ENCODE assay signal across 8 cellular contexts in genomic region chr7:2403014-2403717, GRCh38. TPM values are rescaled to one million over a fixed set of nuclear protein-coding genes. Genes with fewer than 3 reads are reported as not detected.
DNase-seq lines count a peak whose midpoint lies in the region; ATAC-seq and TF ChIP-seq lines count a peak whose summit lies in the region.

Gene CHST12 (plus strand): TSS chr7:2403611. CDS start chr7:2432640, 29,029 bp downstream.

- H3K4me3 Mint-ChIP-seq in naive thymus-derived CD8-positive, alpha-beta T cell = peak within 1 kb of the TSS; percentile 82 to 95 (median 90)
- H3K4me3 Mint-ChIP-seq in stimulated activated memory B cell treated with anti-CD40 and anti-IgM and Interleukin-4, amounts not matched to agents 10 μg/mL and 1 μg/mL and 100 μg/mL, for 72 hours = peak within 1 kb of the TSS; percentile 84

- no peaks in the 10 kb centered on the region for H3K27me3 Mint-ChIP-seq in naive thymus-derived CD8-positive, alpha-beta T cell
- H3K27me3 Mint-ChIP-seq in stimulated activated memory B cell treated with anti-CD40 and anti-IgM and Interleukin-4, amounts not matched to agents 10 μg/mL and 1 μg/mL and 100 μg/mL, for 72 hours = no peaks in the 10 kb centered on the region

- no peaks in the 10 kb centered on the region for H3K9me3 ChIP-seq in RWPE2 (ENCODE audit: severe bottlenecking)

- no peaks in the 10 kb centered on the region for H3K9me3 Mint-ChIP-seq in naive thymus-derived CD8-positive, alpha-beta T cell
- no peaks in the 10 kb centered on the region for H3K9me3 Mint-ChIP-seq in stimulated activated memory B cell treated with anti-CD40 and anti-IgM and Interleukin-4, amounts not matched to agents 10 μg/mL and 1 μg/mL and 100 μg/mL, for 72 hours

- POLR2A ChIA-PET in naive thymus-derived CD8-positive, alpha-beta T cell (lab: Charles Lee) = interaction anchor here (1.2 to 3.0 kb wide), 2 partner anchors 49 to 108 kb away, joined by 3 to 11 read pairs; partner anchors contain the start of gene EIF3B

- ATAC-seq in GM21825 (IDR thresholded peaks at IDR 0.05; ENCODE audit: unreplicated experiment) (peak; percentile 40), RWPE2 (ENCODE audit: low read depth) (peak; percentile 34)
- peak; percentile 74 to 76 for ATAC-seq in naive thymus-derived CD8-positive, alpha-beta T cell
- peak; percentile 84 for ATAC-seq in stimulated activated memory B cell treated with anti-CD40 and anti-IgM and Interleukin-4, amounts not matched to agents 10 μg/mL and 1 μg/mL and 100 μg/mL, for 72 hours

- TF ChIP-seq CTCF in LNCaP clone FGC (IDR thresholded peaks at IDR 0.05; ENCODE audit: control insufficient read depth, extremely low read depth, insufficient read depth) = no peak
- no peak for TF ChIP-seq CTCF in RWPE2 (IDR thresholded peaks at IDR 0.05; ENCODE audit: poor library complexity, severe bottlenecking)

- peaks cover 39 to 59% (median 50%) of the 10 kb centered on the region in 4 donors for H3K4me1 Mint-ChIP-seq in naive thymus-derived CD8-positive, alpha-beta T cell
- H3K4me1 Mint-ChIP-seq in stimulated activated memory B cell treated with anti-CD40 and anti-IgM and Interleukin-4, amounts not matched to agents 10 μg/mL and 1 μg/mL and 100 μg/mL, for 72 hours = peaks cover 47% of the 10 kb centered on the region

- H3K36me3 Mint-ChIP-seq in naive thymus-derived CD8-positive, alpha-beta T cell = no peaks in the 10 kb centered on the region
- H3K36me3 Mint-ChIP-seq in stimulated activated memory B cell treated with anti-CD40 and anti-IgM and Interleukin-4, amounts not matched to agents 10 μg/mL and 1 μg/mL and 100 μg/mL, for 72 hours = no peaks in the 10 kb centered on the region

- H3K27ac ChIP-seq in RWPE2 (ENCODE audit: poor library complexity, severe bottlenecking) = no peak within 1 kb of the TSS

- H3K4me3 ChIP-seq in LNCaP clone FGC (ENCODE audit: low read depth, low read length) (peak within 1 kb of the TSS; percentile 85), RWPE2 (ENCODE audit: severe bottlenecking) (peak within 1 kb of the TSS; percentile 92)

- peak within 1 kb of the TSS; percentile 82 to 98 (median 88) for H3K27ac Mint-ChIP-seq in naive thymus-derived CD8-positive, alpha-beta T cell
- peak within 1 kb of the TSS; percentile 82 for H3K27ac Mint-ChIP-seq in stimulated activated memory B cell treated with anti-CD40 and anti-IgM and Interleukin-4, amounts not matched to agents 10 μg/mL and 1 μg/mL and 100 μg/mL, for 72 hours

- H3K4me1 ChIP-seq in RWPE2 (ENCODE audit: insufficient read depth, poor library complexity, severe bottlenecking) = peaks cover 22% of the 10 kb centered on the region

- DNase-seq in DMS153 treated with DMSO at 0.1 percent for 48 hours (lab: John Stamatoyannopoulos, UW; ENCODE audit: unreplicated experiment) (peak; percentile 98), LNCaP clone FGC (ENCODE audit: low read depth) (peak; percentile 53), RWPE2 (ENCODE audit: low spot score) (peak; percentile 90), fibroblast of peridontal ligament (ENCODE audit: extremely low read depth) (peak; percentile 87)
- DNase-seq in activated effector memory CD4-positive, alpha-beta T cell treated with Interleukin-2 at 50 U/mL for 16 hours = peak; percentile 92
- peak; percentile 93 to 96 (median 94) for DNase-seq in naive thymus-derived CD8-positive, alpha-beta T cell

- no peaks in the 10 kb centered on the region for H3K36me3 ChIP-seq in RWPE2 (ENCODE audit: low read depth)

- H3K27me3 ChIP-seq in RWPE2 (ENCODE audit: insufficient read depth, poor library complexity, severe bottlenecking) = no peaks in the 10 kb centered on the region

RNA-seq across cellular contexts. Expression of gene CHST12, which starts in this region (rescaled TPM):
- total RNA-seq in naive thymus-derived CD8-positive, alpha-beta T cell = 10 to 100 TPM; 19.2 to 19.7 TPM
- 10 to 100 TPM in 2 of 3 donors, 1 to 10 TPM in 1; 8.9 to 21.7 (median 16.5) TPM for polyA plus RNA-seq in naive thymus-derived CD8-positive, alpha-beta T cell

Comparison
In these comparisons a context has a peak if more than half of its experiments do, and no peak if none do; other contexts are left out.
1. ATAC-seq: peak in every context shown above with its lines; median percentile 84 in stimulated activated memory B cell treated with anti-CD40 and anti-IgM and Interleukin-4, amounts not matched to agents 10 μg/mL and 1 μg/mL and 100 μg/mL, for 72 hours; 75 in naive thymus-derived CD8-positive, alpha-beta T cell; 40 in GM21825; 34 in RWPE2.